In genomic region chr1:35466120-35466519, GRCh38 we compare ENCODE assay signal across 22 cellular contexts.
"Had no signal": no experiment of that assay in that cellular context is flagged by ENCODE, and none has a peak within 500 bp of the region (broad histone marks: within the 10 kb centered on the region; RNA-seq: fewer than 3 reads in every experiment).

No MANE protein-coding gene starts in this region.

- H3K27me3 ChIP-seq: SJCRH30 had no signal

- ATAC-seq: K562, SK-N-SH treated with all-trans-retinoic acid at 6 μM for 48 hours had no signal

- H3K4me3 ChIP-seq: K562, SJCRH30 had no signal

- H3K9me3 ChIP-seq: SJCRH30 had no signal

- H3K27me3 Mint-ChIP-seq: IgD-negative memory B cell had no signal

- H3K4me1 ChIP-seq: SJCRH30 had no signal

- DNase-seq: Kasumi-1, MM.1S, NCI-H1092 treated with DMSO at 0.1 percent for 48 hours, NCI-H1436, NCI-H187, NCI-H2029, NCI-H2081 treated with DMSO at 0.1 percent for 48 hours, NCI-H2171, NCI-H226, NCI-H446, NCI-H510A, NCI-H524 treated with DMSO at 0.1 percent for 48 hours, NCI-H69, NCI-H774, RPMI8226, SHP77 treated with DMSO at 0.1 percent for 48 hours, SJCRH30 had no signal

- H3K4me3 Mint-ChIP-seq: IgD-negative memory B cell had no signal

- H3K27ac ChIP-seq: HL-60, KMS-11, SJCRH30 had no signal
